In the genomic region with DNA sequence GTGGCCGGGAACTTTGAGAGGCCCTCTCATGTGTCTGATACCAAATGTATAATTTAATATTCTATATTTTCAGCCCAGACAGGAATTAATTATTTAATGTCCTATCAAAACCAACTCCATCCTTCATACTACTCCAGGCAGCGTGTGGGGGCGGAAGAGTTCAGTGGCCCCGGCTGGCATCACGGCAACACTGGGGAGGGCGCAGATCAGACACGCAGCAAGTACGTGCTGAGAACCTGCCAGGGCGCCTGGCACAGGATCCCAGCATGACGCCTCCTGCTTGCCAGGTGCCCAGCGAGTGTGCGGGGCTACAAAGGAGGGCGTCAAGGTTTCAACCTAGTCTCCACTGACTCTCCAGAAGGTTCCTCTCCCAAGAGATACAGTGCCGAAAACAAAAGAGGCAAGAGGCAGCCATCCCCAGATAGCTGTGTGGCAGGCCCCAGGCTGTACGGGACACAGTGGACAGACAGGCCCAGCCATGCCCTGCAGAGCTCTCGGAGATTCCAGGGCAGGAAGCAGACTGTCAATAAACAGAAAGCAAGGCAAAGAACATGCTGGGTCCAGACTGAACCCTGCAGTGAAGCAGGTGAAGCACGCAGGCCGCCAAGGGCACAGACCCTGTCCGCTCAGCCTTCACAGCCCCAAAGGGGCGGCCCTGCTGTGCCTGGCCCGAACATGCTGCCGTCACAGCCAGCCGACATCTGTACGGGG, we compare ENCODE assay signal across 10 cellular contexts.
DNase-seq lines count a peak whose midpoint lies in the region; ATAC-seq, FAIRE-seq and TF ChIP-seq lines count a peak whose summit lies in the region.
"Had no signal": no experiment of that assay in that cellular context is flagged by ENCODE, and none has a peak within 500 bp of the region (broad histone marks: within the 10 kb centered on the region; RNA-seq: fewer than 3 reads in every experiment).

No MANE protein-coding gene starts in this region.

- H3K27ac ChIP-seq in SK-N-SH (ENCODE audit: low read depth in 2 of 2, low read length in 1 of 2) (peak overlapping the region; percentile 66 to 99), keratinocyte (ENCODE audit: control insufficient read depth, insufficient read depth, low read length) (peak overlapping the region; percentile 91)
- H3K27ac ChIP-seq: ovary had no signal

- peak overlapping the region; percentile 97 for H3K27ac Mint-ChIP-seq in type B pancreatic cell

- H3K9me2 ChIP-seq in SK-N-SH = no peaks in the 10 kb centered on the region

- H3K9me3 ChIP-seq in SK-N-SH (no peaks in the 10 kb centered on the region), keratinocyte (ENCODE audit: control insufficient read depth, low read depth, low read length) (no peaks in the 10 kb centered on the region)
- H3K9me3 ChIP-seq: ovary had no signal

- no peak for DNase-seq in Right ventricle myocardium superior
- no peak for DNase-seq in Right ventricle myocardium inferior (ENCODE audit: missing footprints)
- peak; percentile 58 for DNase-seq in SK-N-SH
- DNase-seq in keratinocyte (ENCODE audit: low read depth, low spot score) = no peak
- no peak for DNase-seq in type B pancreatic cell (ENCODE audit: extremely low spot score, unreplicated experiment)
- no peak for DNase-seq in mesenteric fat pad (ENCODE audit: low spot score)
- no peak for DNase-seq in lower leg skin (ENCODE audit: low spot score in 2 of 2)
- DNase-seq: ovary had no signal

- no peak; a peak in 1 of 4 replicates for TF ChIP-seq EP300 in SK-N-SH (IDR thresholded peaks at IDR 0.05; ENCODE audit: borderline replicate concordance in 1 of 2, low read depth in 1 of 2, low read length in 1 of 2)

- dilution Hi-C loops in keratinocyte (cut with MboI; ENCODE audit: extremely low pct_ligation_motif_present, low sequenced_read_pairs) = no loop called here

- intact Hi-C loops in Right ventricle myocardium superior (cut with DNase I) (no loop called here), Right ventricle myocardium inferior (cut with DNase I) (no loop called here), lower leg skin (cut with DNase I; ENCODE audit: low total_unique reads) (no loop called here)

- WGBS in SK-N-SH (ENCODE audit: low lambda C conversion rate) = 86% methylated on average over 24 of the region's 24 CpGs
- WGBS in lower leg skin, 2 donors = 46 to 53% methylated on average over 14 to 24 of the region's 24 CpGs

- peak overlapping the region; percentile 55; the same call in 1 of the 2 replicates for H3K4me2 ChIP-seq in SK-N-SH
- H3K4me2 ChIP-seq in keratinocyte (ENCODE audit: control insufficient read depth, extremely low read depth, insufficient read depth, low read depth, low read length) = peak overlapping the region; percentile 72

- no peaks in the 10 kb centered on the region for H3K36me3 Mint-ChIP-seq in type B pancreatic cell

- H3F3A ChIP-seq in SK-N-SH (replicated peaks; ENCODE audit: insufficient read depth) = peaks cover 3% of the 10 kb centered on the region

- TF ChIP-seq CTCF in SK-N-SH (IDR thresholded peaks at IDR 0.05) (no peak), keratinocyte (optimal IDR thresholded peaks at IDR 0.05 in 1 of 3, IDR thresholded peaks at IDR 0.05 in 1 of 3, conservative IDR thresholded peaks at IDR 0.05 in 1 of 3; ENCODE audit: extremely low read depth in 1 of 3, insufficient read depth in 2 of 3, low read length in 3 of 3) (no peak), type B pancreatic cell (conservative IDR thresholded peaks at IDR 0.05) (no peak), lower leg skin (IDR thresholded peaks at IDR 0.05) (no peak)

- no peak; the same call in 1 of the 2 replicates for TF ChIP-seq RAD21 in SK-N-SH (IDR thresholded peaks at IDR 0.05; ENCODE audit: low read length)

- no peak overlapping the region for H3K4me3 ChIP-seq in SK-N-SH (ENCODE audit: low read depth in 2 of 2, low read length in 1 of 2)
- peak overlapping the region in 1 of 3 experiments; percentile 44 for H3K4me3 ChIP-seq in keratinocyte (ENCODE audit: control insufficient read depth in 2 of 3, extremely low read depth in 1 of 3, insufficient read depth in 2 of 3, low read depth in 1 of 3, low read length in 3 of 3)
- H3K4me3 ChIP-seq in lower leg skin (ENCODE audit: low read depth, poor library complexity, severe bottlenecking) = no peak overlapping the region
- H3K4me3 ChIP-seq: ovary had no signal

- H4K20me1 ChIP-seq in SK-N-SH (ENCODE audit: insufficient read depth) (no peaks in the 10 kb centered on the region), keratinocyte (ENCODE audit: control insufficient read depth, extremely low read depth, insufficient read depth, low read length) (no peaks in the 10 kb centered on the region)

- no peaks in the 10 kb centered on the region for H3K27me3 Mint-ChIP-seq in type B pancreatic cell

- peaks cover 6% of the 10 kb centered on the region for H3K9me1 ChIP-seq in keratinocyte (ENCODE audit: control insufficient read depth, extremely low read depth, insufficient read depth, low read length)

- CTCF ChIA-PET in SK-N-SH (lab: Yijun Ruan, JAX) = interaction anchor here (2.3 kb wide), 1 partner anchor 112 kb away, joined by 9 read pairs; no protein-coding TSS in a partner anchor

- peaks cover 40% of the 10 kb centered on the region for H3K4me1 Mint-ChIP-seq in type B pancreatic cell (ENCODE audit: unreplicated experiment)

- peak overlapping the region; percentile 39 for H3K4me3 Mint-ChIP-seq in type B pancreatic cell

- ATAC-seq in Right ventricle myocardium superior (ENCODE audit: poor library complexity) (peak; percentile 38), Right ventricle myocardium inferior (no peak), GM18861 (IDR thresholded peaks at IDR 0.05; ENCODE audit: unreplicated experiment) (no peak)
- ATAC-seq: activated CD4-positive, CD25-positive, alpha-beta regulatory T cell treated with anti-CD3 and anti-CD28 coated beads, Interleukin-2, amount 50 U/mL, for 24 hours had no signal

- H2AFZ ChIP-seq in SK-N-SH (ENCODE audit: low read depth) (no peak overlapping the region), keratinocyte (ENCODE audit: control insufficient read depth, low read length) (no peak overlapping the region)

- H3K36me3 ChIP-seq in SK-N-SH (replicated peaks in 1 of 2; ENCODE audit: control insufficient read depth in 1 of 2, insufficient read depth in 2 of 2, low read length in 1 of 2) (no peaks in the 10 kb centered on the region), keratinocyte (ENCODE audit: control insufficient read depth in 2 of 2, extremely low read depth in 1 of 2, insufficient read depth in 2 of 2, low read length in 2 of 2) (peaks cover 0 to 1% of the 10 kb centered on the region in 2 experiments)
- H3K36me3 ChIP-seq: ovary had no signal

- POLR2A ChIA-PET in SK-N-SH (lab: Yijun Ruan, JAX) = interaction anchor here (1.0 to 1.4 kb wide), 3 partner anchors 9 to 15 kb away, joined by 3 to 4 read pairs (median 3); no protein-coding TSS in a partner anchor

- H3K79me2 ChIP-seq in SK-N-SH (ENCODE audit: insufficient read depth) = peaks cover 98% of the 10 kb centered on the region
- peaks cover 59% of the 10 kb centered on the region for H3K79me2 ChIP-seq in keratinocyte (ENCODE audit: control insufficient read depth, insufficient read depth, low read length)

- FAIRE-seq in keratinocyte (lab: Jason Lieb, UNC) = peak; percentile 90

- H3K4me1 ChIP-seq in SK-N-SH (ENCODE audit: control insufficient read depth in 1 of 2, insufficient read depth in 2 of 2, low read depth in 1 of 2, low read length in 1 of 2) = peaks cover 16 to 94% of the 10 kb centered on the region in 2 experiments
- H3K4me1 ChIP-seq in keratinocyte (ENCODE audit: control insufficient read depth, extremely low read depth, insufficient read depth, low read length) = peaks cover 50% of the 10 kb centered on the region

- no peaks in the 10 kb centered on the region for H3K27me3 ChIP-seq in SK-N-SH (ENCODE audit: insufficient read depth)
- no peaks in the 10 kb centered on the region for H3K27me3 ChIP-seq in keratinocyte (ENCODE audit: control insufficient read depth, extremely low read depth, insufficient read depth, low read length)
- H3K27me3 ChIP-seq: ovary had no signal

- H3K9ac ChIP-seq in SK-N-SH (peak overlapping the region; percentile 37; the same call in 1 of the 2 replicates), keratinocyte (ENCODE audit: control insufficient read depth, extremely low read depth, insufficient read depth, low read length) (peak overlapping the region; percentile 76)

- no peaks in the 10 kb centered on the region for H3K9me3 Mint-ChIP-seq in type B pancreatic cell

- no peak for TF ChIP-seq POLR2A in lower leg skin (IDR thresholded peaks at IDR 0.05)

TF ChIP-seq in SK-N-SH, 30 proteins besides CTCF, POLR2A, EP300 and RAD21:
- TF ChIP-seq FOXJ3 (CRISPR knock-in tag; IDR thresholded peaks at IDR 0.05) = 0 out of 2 replicates have a peak, but pooled peaks have one; percentile 39
- TF ChIP-seq, protein P1, sequence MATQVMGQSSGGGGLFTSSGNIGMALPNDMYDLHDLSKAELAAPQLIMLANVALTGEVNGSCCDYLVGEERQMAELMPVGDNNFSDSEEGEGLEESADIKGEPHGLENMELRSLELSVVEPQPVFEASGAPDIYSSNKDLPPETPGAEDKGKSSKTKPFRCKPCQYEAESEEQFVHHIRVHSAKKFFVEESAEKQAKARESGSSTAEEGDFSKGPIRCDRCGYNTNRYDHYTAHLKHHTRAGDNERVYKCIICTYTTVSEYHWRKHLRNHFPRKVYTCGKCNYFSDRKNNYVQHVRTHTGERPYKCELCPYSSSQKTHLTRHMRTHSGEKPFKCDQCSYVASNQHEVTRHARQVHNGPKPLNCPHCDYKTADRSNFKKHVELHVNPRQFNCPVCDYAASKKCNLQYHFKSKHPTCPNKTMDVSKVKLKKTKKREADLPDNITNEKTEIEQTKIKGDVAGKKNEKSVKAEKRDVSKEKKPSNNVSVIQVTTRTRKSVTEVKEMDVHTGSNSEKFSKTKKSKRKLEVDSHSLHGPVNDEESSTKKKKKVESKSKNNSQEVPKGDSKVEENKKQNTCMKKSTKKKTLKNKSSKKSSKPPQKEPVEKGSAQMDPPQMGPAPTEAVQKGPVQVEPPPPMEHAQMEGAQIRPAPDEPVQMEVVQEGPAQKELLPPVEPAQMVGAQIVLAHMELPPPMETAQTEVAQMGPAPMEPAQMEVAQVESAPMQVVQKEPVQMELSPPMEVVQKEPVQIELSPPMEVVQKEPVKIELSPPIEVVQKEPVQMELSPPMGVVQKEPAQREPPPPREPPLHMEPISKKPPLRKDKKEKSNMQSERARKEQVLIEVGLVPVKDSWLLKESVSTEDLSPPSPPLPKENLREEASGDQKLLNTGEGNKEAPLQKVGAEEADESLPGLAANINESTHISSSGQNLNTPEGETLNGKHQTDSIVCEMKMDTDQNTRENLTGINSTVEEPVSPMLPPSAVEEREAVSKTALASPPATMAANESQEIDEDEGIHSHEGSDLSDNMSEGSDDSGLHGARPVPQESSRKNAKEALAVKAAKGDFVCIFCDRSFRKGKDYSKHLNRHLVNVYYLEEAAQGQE (IDR thresholded peaks at IDR 0.05; ENCODE audit: low read depth, low read length) = no peak
- peak; percentile 64 for TF ChIP-seq MXI1 (IDR thresholded peaks at IDR 0.05; ENCODE audit: low read depth, low read length)
